In the genomic region with DNA sequence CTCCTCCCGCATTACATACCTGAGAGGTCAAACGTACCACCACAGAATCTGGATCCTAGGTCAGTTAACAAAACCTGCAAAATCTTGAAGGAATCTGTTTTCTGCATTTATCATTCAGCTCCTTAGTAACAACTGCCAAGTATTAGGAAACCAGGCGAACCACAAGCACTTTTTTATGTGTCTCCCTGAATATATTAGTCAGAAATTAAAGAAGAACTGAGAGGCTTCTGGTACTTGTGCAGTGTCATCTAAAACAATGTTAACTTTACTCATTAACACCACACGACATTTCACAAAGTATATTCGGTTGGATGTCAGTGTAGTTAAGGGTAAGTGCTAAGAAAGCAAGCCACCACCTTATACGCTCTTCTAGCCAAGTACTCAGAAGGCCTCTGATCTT, we compare ENCODE assay signal across 9 cellular contexts. TPM values are rescaled to one million over a fixed set of nuclear protein-coding genes. Genes with fewer than 3 reads are reported as not detected.
DNase-seq lines count a peak whose midpoint lies in the region; ATAC-seq and TF ChIP-seq lines count a peak whose summit lies in the region.
"Had no signal": no experiment of that assay in that cellular context is flagged by ENCODE, and none has a peak within 500 bp of the region (broad histone marks: within the 10 kb centered on the region; RNA-seq: fewer than 3 reads in every experiment).

No MANE protein-coding gene starts in this region.

- TF ChIP-seq CTCF in IMR-90 (conservative IDR thresholded peaks at IDR 0.05; ENCODE audit: low read depth, low read length) = no peak

- peaks cover 6% of the 10 kb centered on the region; the same call in 1 of the 2 replicates for H3K9me1 ChIP-seq in IMR-90 (ENCODE audit: insufficient read depth, low read length)

- no TSS peak for BruUV-seq in IMR-90 (replicated peaks; lab: Mats Ljungman, UMichigan)

- peaks cover 3% of the 10 kb centered on the region for H3K4me1 ChIP-seq in IMR-90 (ENCODE audit: control insufficient read depth, insufficient read depth, low read length)

- no peak overlapping the region for H3K9ac ChIP-seq in IMR-90 (ENCODE audit: low read depth, low read length)

- H3K4ac ChIP-seq in IMR-90 (ENCODE audit: low read depth, low read length) = no peak overlapping the region

- no peak overlapping the region for H2BK120ac ChIP-seq in IMR-90 (ENCODE audit: low read depth, low read length)

- POLR2A ChIA-PET in IMR-90 (lab: Charles Lee; ENCODE audit: unreplicated experiment) = no interaction called here

- no peaks in the 10 kb centered on the region for H3K27me3 Mint-ChIP-seq in central memory CD8-positive, alpha-beta T cell
- no peaks in the 10 kb centered on the region for H3K27me3 Mint-ChIP-seq in natural killer cell treated with Interleukin-12 subunit alpha and Interleukin-12 subunit beta and Interleukin-15 and Interleukin-18, amount 100 ng/mL, for 72 hours

- H3K4me2 ChIP-seq in IMR-90 (ENCODE audit: low read depth, low read length) = no peak overlapping the region; the same call in 1 of the 2 replicates

- H2BK20ac ChIP-seq in IMR-90 (ENCODE audit: low read depth, low read length) = no peak overlapping the region

- no peaks in the 10 kb centered on the region for H3K27me3 ChIP-seq in IMR-90 (ENCODE audit: control insufficient read depth, insufficient read depth, low read length)

- no peak overlapping the region for H2AK9ac ChIP-seq in IMR-90 (replicated peaks; ENCODE audit: low read depth, low read length, poor library complexity)

- peak overlapping the region; percentile 97 for H3K4me3 Mint-ChIP-seq in central memory CD8-positive, alpha-beta T cell
- H3K4me3 Mint-ChIP-seq in natural killer cell treated with Interleukin-12 subunit alpha and Interleukin-12 subunit beta and Interleukin-15 and Interleukin-18, amount 100 ng/mL, for 72 hours = peak overlapping the region; percentile 87

- H4K5ac ChIP-seq in IMR-90 (ENCODE audit: low read depth, low read length) = no peak overlapping the region

- no peak overlapping the region for H4K91ac ChIP-seq in IMR-90 (ENCODE audit: insufficient read depth, low read depth, low read length)

- peaks cover 16 to 60% of the 10 kb centered on the region in 2 experiments for H3K79me1 ChIP-seq in IMR-90 (ENCODE audit: low read depth in 1 of 2, low read length in 2 of 2)

- 0 out of 2 replicates have a peak overlapping the region, but pooled peaks have one; percentile 16 for H3K14ac ChIP-seq in IMR-90 (replicated peaks; ENCODE audit: low read depth, low read length)

- no peak overlapping the region for H3K23ac ChIP-seq in IMR-90 (ENCODE audit: low read depth, low read length)

- H3K4me3 ChIP-seq in IMR-90 (ENCODE audit: insufficient read depth, low read depth, low read length) = no peak overlapping the region

- H2BK15ac ChIP-seq in IMR-90 (ENCODE audit: low read depth, low read length) = no peak overlapping the region

- H3K4me1 Mint-ChIP-seq in central memory CD8-positive, alpha-beta T cell = peaks cover 84% of the 10 kb centered on the region
- H3K4me1 Mint-ChIP-seq in natural killer cell treated with Interleukin-12 subunit alpha and Interleukin-12 subunit beta and Interleukin-15 and Interleukin-18, amount 100 ng/mL, for 72 hours (ENCODE audit: low read depth in 2 of 2) = peaks cover 73 to 79% of the 10 kb centered on the region in 2 donors

- H2BK5ac ChIP-seq in IMR-90 (ENCODE audit: low read depth, low read length, poor library complexity, severe bottlenecking) = no peak overlapping the region

- H3K36me3 Mint-ChIP-seq in central memory CD8-positive, alpha-beta T cell (ENCODE audit: insufficient read depth) = peaks cover 10% of the 10 kb centered on the region
- peaks cover 27% of the 10 kb centered on the region for H3K36me3 Mint-ChIP-seq in natural killer cell treated with Interleukin-12 subunit alpha and Interleukin-12 subunit beta and Interleukin-15 and Interleukin-18, amount 100 ng/mL, for 72 hours

- H4K20me1 ChIP-seq in IMR-90 (ENCODE audit: insufficient read depth, low read length) = peaks cover 51% of the 10 kb centered on the region; the same call in 1 of the 2 replicates

- no peak overlapping the region for H2AFZ ChIP-seq in IMR-90 (replicated peaks; ENCODE audit: low read length, poor library complexity)

- peak; percentile 25 to 52 for DNase-seq in AML-193 (lab: John Stamatoyannopoulos, UW)
- DNase-seq in IMR-90 = peak; percentile 22
- no peak for DNase-seq in central memory CD8-positive, alpha-beta T cell (ENCODE audit: low spot score in 2 of 2)
- no peak for DNase-seq in natural killer cell treated with Interleukin-12 subunit alpha and Interleukin-12 subunit beta and Interleukin-15 and Interleukin-18, amount 100 ng/mL, for 72 hours (ENCODE audit: low spot score)
- no peak for DNase-seq in NK-92 treated with Interleukin-12 subunit alpha and Interleukin-12 subunit beta, amount 100 ng/mL, for 24 hours (lab: John Stamatoyannopoulos, UW)
- no peak for DNase-seq in NCI-H1105 treated with DMSO at 0.1 percent for 48 hours (lab: John Stamatoyannopoulos, UW)
- no peak for DNase-seq in SKM-1 (lab: John Stamatoyannopoulos, UW; ENCODE audit: unreplicated experiment)
- DNase-seq: NCI-H2107 had no signal

- CTCF ChIA-PET in IMR-90 (lab: Yijun Ruan, JAX) = no interaction called here

- H3K18ac ChIP-seq in IMR-90 (ENCODE audit: low read depth, low read length) = no peak overlapping the region

- intact Hi-C loops in IMR-90 (cut with micrococcal nuclease) = loop anchor here (2.0 kb wide), 1 partner anchor 27 kb away; no protein-coding TSS in a partner anchor

- no peak for TF ChIP-seq POLR2A in IMR-90 (IDR thresholded peaks at IDR 0.05; ENCODE audit: low read depth, low read length)

- H3K9me3 ChIP-seq in IMR-90 (ENCODE audit: control insufficient read depth, insufficient read depth, low read length) = no peaks in the 10 kb centered on the region

- H3K56ac ChIP-seq in IMR-90 (ENCODE audit: extremely low read depth, insufficient read depth, low read length) = no peak overlapping the region

- no peak overlapping the region for H3K27ac Mint-ChIP-seq in central memory CD8-positive, alpha-beta T cell (ENCODE audit: low read depth)
- peak overlapping the region; percentile 93 to 100 for H3K27ac Mint-ChIP-seq in natural killer cell treated with Interleukin-12 subunit alpha and Interleukin-12 subunit beta and Interleukin-15 and Interleukin-18, amount 100 ng/mL, for 72 hours

- 0% methylated on average over 1 of the region's 6 CpGs; no CpG with 5 or more reads in 1 of the 2 experiments for WGBS in IMR-90 (ENCODE audit: extremely low coverage in 2 of 2, insufficient read length in 1 of 2), 2 experiments

- no peak overlapping the region for H3K27ac ChIP-seq in IMR-90 (ENCODE audit: insufficient read depth, low read length)

- ATAC-seq in IMR-90 (ENCODE audit: low read depth) (no peak), HG02623 (IDR thresholded peaks at IDR 0.05; ENCODE audit: unreplicated experiment) (no peak)
- ATAC-seq in central memory CD8-positive, alpha-beta T cell (replicated peaks; ENCODE audit: extremely low read depth, poor library complexity, severe bottlenecking) = no peak
- no peak for ATAC-seq in natural killer cell treated with Interleukin-12 subunit alpha and Interleukin-12 subunit beta and Interleukin-15 and Interleukin-18, amount 100 ng/mL, for 72 hours

- dilution Hi-C loops in IMR-90 (cut with HindIII; ENCODE audit: low sequenced_read_pairs, unreplicated experiment) = no loop called here

- in situ Hi-C loops in IMR-90 (cut with MboI; ENCODE audit: low sequenced_read_pairs) = no loop called here

- no peak overlapping the region for H2AK5ac ChIP-seq in IMR-90 (ENCODE audit: low read depth, low read length)

- TF ChIP-seq RAD21 in IMR-90 (IDR thresholded peaks at IDR 0.05; ENCODE audit: low read length) = no peak

- no peaks in the 10 kb centered on the region for H3K9me3 Mint-ChIP-seq in central memory CD8-positive, alpha-beta T cell
- H3K9me3 Mint-ChIP-seq in natural killer cell treated with Interleukin-12 subunit alpha and Interleukin-12 subunit beta and Interleukin-15 and Interleukin-18, amount 100 ng/mL, for 72 hours = no peaks in the 10 kb centered on the region

- no peaks in the 10 kb centered on the region; the same call in none of the 2 replicates for H3K36me3 ChIP-seq in IMR-90 (ENCODE audit: control insufficient read depth, insufficient read depth, low read length)

- H4K8ac ChIP-seq in IMR-90 (ENCODE audit: low read depth in 2 of 2, low read length in 2 of 2) = no peak overlapping the region

TF ChIP-seq in IMR-90, 13 proteins besides CTCF, POLR2A, EP300 and RAD21 (continues in another document):
- TF ChIP-seq RCOR1 (IDR thresholded peaks at IDR 0.05; ENCODE audit: insufficient replicate concordance, low read length) (no peak), RFX5 (IDR thresholded peaks at IDR 0.05; ENCODE audit: low read depth, low read length) (no peak), SMC3 (IDR thresholded peaks at IDR 0.05; ENCODE audit: low read depth, low read length) (no peak), NFE2L2 (IDR thresholded peaks at IDR 0.05; ENCODE audit: low read depth, low read length) (no peak), FOS (IDR thresholded peaks at IDR 0.05; ENCODE audit: low read depth, low read length) (no peak), CEBPB (IDR thresholded peaks at IDR 0.05; ENCODE audit: low read depth, low read length) (no peak), BHLHE40 (IDR thresholded peaks at IDR 0.05; ENCODE audit: low read depth, low read length) (no peak), MAFK (IDR thresholded peaks at IDR 0.05; ENCODE audit: low read depth, low read length) (no peak), MXI1 (IDR thresholded peaks at IDR 0.05; ENCODE audit: borderline replicate concordance, low read depth, low read length) (no peak), CHD1 (IDR thresholded peaks at IDR 0.05; ENCODE audit: low read depth, low read length) (no peak)
- TF ChIP-seq, protein P1, sequence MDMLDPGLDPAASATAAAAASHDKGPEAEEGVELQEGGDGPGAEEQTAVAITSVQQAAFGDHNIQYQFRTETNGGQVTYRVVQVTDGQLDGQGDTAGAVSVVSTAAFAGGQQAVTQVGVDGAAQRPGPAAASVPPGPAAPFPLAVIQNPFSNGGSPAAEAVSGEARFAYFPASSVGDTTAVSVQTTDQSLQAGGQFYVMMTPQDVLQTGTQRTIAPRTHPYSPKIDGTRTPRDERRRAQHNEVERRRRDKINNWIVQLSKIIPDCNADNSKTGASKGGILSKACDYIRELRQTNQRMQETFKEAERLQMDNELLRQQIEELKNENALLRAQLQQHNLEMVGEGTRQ (IDR thresholded peaks at IDR 0.05; ENCODE audit: low read depth, low read length) = no peak

RNA-seq across cellular contexts. Expression of a gene that starts 2.5 kb away (rescaled TPM):
- 30.8 and 44.2 TPM in 2 replicates for total RNA-seq in IMR-90 (2012; rRNA removed)
- polyA plus RNA-seq in IMR-90 (2012; rRNA removed) = 18.1 and 21.8 TPM in 2 replicates
- polyA plus RNA-seq in IMR-90 (2012; cell fraction: cytosol; rRNA removed) = 6.1 and 9.9 TPM in 2 replicates
- polyA plus RNA-seq in IMR-90 (2012; cell fraction: nucleus; rRNA removed; ENCODE audit: low replicate concordance) = 6.3 and 15.2 TPM in 2 replicates
- total RNA-seq in natural killer cell treated with Interleukin-12 subunit alpha and Interleukin-12 subunit beta and Interleukin-15 and Interleukin-18, amount 100 ng/mL, for 72 hours = 100 to 1,000 TPM in 1 of 2 donors, 10 to 100 TPM in 1; 65.7 to 104 TPM

Comparison
In these comparisons a context has a peak if more than half of its experiments do, and no peak if none do; other contexts are left out.
1. DNase-seq: peak in AML-193 (2 of 2) and IMR-90 (single experiment); none in central memory CD8-positive, alpha-beta T cell (0 of 2), natural killer cell treated with Interleukin-12 subunit alpha and Interleukin-12 subunit beta and Interleukin-15 and Interleukin-18, amount 100 ng/mL, for 72 hours (single experiment), NK-92 treated with Interleukin-12 subunit alpha and Interleukin-12 subunit beta, amount 100 ng/mL, for 24 hours (single experiment), NCI-H1105 treated with DMSO at 0.1 percent for 48 hours (single experiment) and SKM-1 (single experiment).